In the genomic region with DNA sequence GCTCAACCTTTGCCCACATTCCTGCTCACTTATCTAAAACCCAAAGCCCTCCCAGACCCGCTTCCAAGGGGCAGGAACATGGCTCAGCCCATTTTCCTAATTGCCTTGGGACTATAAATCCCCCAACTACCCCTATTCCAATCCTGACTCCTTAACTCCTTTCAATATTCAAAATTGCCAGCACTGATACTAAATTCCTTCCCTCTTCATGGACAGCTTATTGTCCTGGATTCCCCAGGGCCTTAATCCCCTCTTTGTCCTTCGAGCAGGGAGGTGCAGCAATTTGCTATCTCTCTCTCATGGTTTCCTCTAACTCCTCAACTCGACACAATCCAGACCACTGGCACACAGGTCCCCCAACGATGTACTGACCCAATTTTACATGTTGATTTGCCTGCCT, we compare ENCODE assay signal across 25 cellular contexts.
DNase-seq lines count a peak whose midpoint lies in the region; ATAC-seq and TF ChIP-seq lines count a peak whose summit lies in the region.
"Had no signal": no experiment of that assay in that cellular context is flagged by ENCODE, and none has a peak within 500 bp of the region (broad histone marks: within the 10 kb centered on the region; RNA-seq: fewer than 3 reads in every experiment).

No MANE protein-coding gene starts in this region.

- no peaks in the 10 kb centered on the region for H3F3A ChIP-seq in GM23338 (replicated peaks; ENCODE audit: low read depth)

- DNase-seq in GM23338 (ENCODE audit: low spot score) = peak; percentile 32
- no peak for DNase-seq in Karpas-422
- DNase-seq in WTC11 (ENCODE audit: low spot score) = no peak
- no peak for DNase-seq in neural crest cell (ENCODE audit: low read depth, low spot score)
- DNase-seq in HT-29 (ENCODE audit: low spot score) = no peak
- DNase-seq in middle frontal gyrus (ENCODE audit: extremely low spot score, low spot score) = no peak
- DNase-seq in brain microvascular endothelial cell = no peak
- DNase-seq in COR-L47 (lab: John Stamatoyannopoulos, UW) = no peak
- DNase-seq: activated naive CD4-positive, alpha-beta T cell treated with anti-CD3 and anti-CD28 coated beads for 36 hours; activated T-cell treated with anti-CD3 and anti-CD28 coated beads, Interleukin-2, amount 50 U/mL, for 48 hours; CD4-positive, CD25-positive, alpha-beta regulatory T cell; dermis blood vessel endothelial cell; DMS153; GM23248; NCI-H1092 treated with DMSO at 0.1 percent for 48 hours; NCI-H2029 treated with DMSO at 0.1 percent for 48 hours; NCI-H446; NK-92 treated with Interleukin-12 subunit alpha and Interleukin-12 subunit beta, amount 100 ng/mL, for 24 hours; posterior cingulate gyrus; sigmoid colon; stimulated activated CD4-positive, alpha-beta T cell treated with anti-CD3 and anti-CD28 coated beads, Interleukin-15, amount 100 ng/mL, for 24 hours; stimulated activated CD8-positive, alpha-beta memory T cell treated with anti-CD3 and anti-CD28 coated beads, Interleukin-4, amount 100 ng/mL, for 48 hours; upper lobe of right lung had no signal

- no peaks in the 10 kb centered on the region for H3K9me3 ChIP-seq in Karpas-422 (ENCODE audit: low read length)
- H3K9me3 ChIP-seq: sigmoid colon, upper lobe of right lung had no signal

- H3K4me1 Mint-ChIP-seq in GM23338 (peaks cover 40% of the 10 kb centered on the region), WTC11 (peaks cover 45% of the 10 kb centered on the region), neural crest cell (peaks cover 68% of the 10 kb centered on the region)
- H3K4me1 Mint-ChIP-seq: nephron had no signal

- H4K20me1 ChIP-seq in GM23338 (replicated peaks; ENCODE audit: insufficient read depth) = no peaks in the 10 kb centered on the region; the same call in 1 of the 2 replicates
- H4K20me1 ChIP-seq in Karpas-422 (ENCODE audit: insufficient read depth, low read depth, low read length) = no peaks in the 10 kb centered on the region

- H3K27me3 Mint-ChIP-seq in GM23338 (ENCODE audit: insufficient read depth, low read depth, poor library complexity) = peaks cover 2% of the 10 kb centered on the region
- no peaks in the 10 kb centered on the region for H3K27me3 Mint-ChIP-seq in WTC11 (ENCODE audit: low read depth)
- no peaks in the 10 kb centered on the region for H3K27me3 Mint-ChIP-seq in neural crest cell (ENCODE audit: low read depth)
- H3K27me3 Mint-ChIP-seq: CD4-positive, CD25-positive, alpha-beta regulatory T cell had no signal

- H3K4me3 Mint-ChIP-seq in GM23338 = no peak overlapping the region
- H3K4me3 Mint-ChIP-seq in WTC11 = no peak overlapping the region
- H3K4me3 Mint-ChIP-seq in neural crest cell = no peak overlapping the region
- H3K4me3 Mint-ChIP-seq: activated naive CD4-positive, alpha-beta T cell treated with anti-CD3 and anti-CD28 coated beads for 36 hours; CD4-positive, CD25-positive, alpha-beta regulatory T cell; nephron had no signal

- H3K4me1 ChIP-seq in GM23338 (ENCODE audit: insufficient read depth) (peaks cover 32% of the 10 kb centered on the region), Karpas-422 (ENCODE audit: low read length) (peaks cover 38% of the 10 kb centered on the region)
- H3K4me1 ChIP-seq: sigmoid colon, upper lobe of right lung had no signal

- H3K36me3 Mint-ChIP-seq in GM23338 (ENCODE audit: low read depth) (no peaks in the 10 kb centered on the region; the same call in 2 of the 3 replicates), WTC11 (no peaks in the 10 kb centered on the region), neural crest cell (ENCODE audit: low read depth) (no peaks in the 10 kb centered on the region)

- in situ Hi-C loops in brain microvascular endothelial cell (cut with HindIII; ENCODE audit: low pct_ligation_motif_present, low sequenced_read_pairs) = no loop called here

- H3K79me2 ChIP-seq in GM23338 (replicated peaks; ENCODE audit: insufficient read depth) (no peaks in the 10 kb centered on the region), Karpas-422 (ENCODE audit: low read length) (peaks cover 19% of the 10 kb centered on the region)

- CTCF ChIA-PET in WTC11 (lab: Charles Lee) = interaction anchor here (0.9 to 1.0 kb wide), 2 partner anchors 425 to 667 kb away, joined by 3 to 4 read pairs; no protein-coding TSS in a partner anchor

- H3K4me3 ChIP-seq in GM23338 (no peak overlapping the region), Karpas-422 (ENCODE audit: low read length) (no peak overlapping the region), brain microvascular endothelial cell (ENCODE audit: low read depth, low read length) (no peak overlapping the region)
- H3K4me3 ChIP-seq: GM23248, sigmoid colon, upper lobe of right lung had no signal

- H3K4me2 ChIP-seq in GM23338 = peak overlapping the region; percentile 25; the same call in 1 of the 2 replicates
- H3K4me2 ChIP-seq in Karpas-422 (ENCODE audit: low read depth, low read length, poor library complexity, severe bottlenecking) = peak overlapping the region; percentile 43

- H2AFZ ChIP-seq in GM23338 (no peak overlapping the region), Karpas-422 (ENCODE audit: low read length) (no peak overlapping the region)
- H2AFZ ChIP-seq: GM23248 had no signal

- H3K9me2 ChIP-seq in GM23338 (ENCODE audit: insufficient read depth) = no peaks in the 10 kb centered on the region
- no peaks in the 10 kb centered on the region for H3K9me2 ChIP-seq in Karpas-422 (replicated peaks; ENCODE audit: insufficient read depth, low read length)

- H3K27ac ChIP-seq in GM23338 (ENCODE audit: low read depth) (no peak overlapping the region; the same call in 1 of the 2 replicates), Karpas-422 (ENCODE audit: low read length) (0 out of 2 replicates have a peak overlapping the region, but pooled peaks have one; percentile 38), brain microvascular endothelial cell (no peak overlapping the region)
- H3K27ac ChIP-seq: GM23248, sigmoid colon, upper lobe of right lung had no signal

- TF ChIP-seq CTCF in GM23338 (conservative IDR thresholded peaks at IDR 0.05; ENCODE audit: low read depth in 2 of 2) = no peak
- TF ChIP-seq CTCF in WTC11 (IDR thresholded peaks at IDR 0.05) = no peak
- no peak for TF ChIP-seq CTCF in neural crest cell (conservative IDR thresholded peaks at IDR 0.05)
- TF ChIP-seq CTCF in brain microvascular endothelial cell (IDR thresholded peaks at IDR 0.05; ENCODE audit: low read depth, low read length, missing control alignments) = no peak

- ATAC-seq in GM23338 (peak; percentile 74), WTC11 (peak; percentile 53)
- ATAC-seq: Panc1, upper lobe of right lung had no signal

- no peaks in the 10 kb centered on the region for H3K27me3 ChIP-seq in GM23338 (ENCODE audit: insufficient read depth)
- H3K27me3 ChIP-seq in Karpas-422 (ENCODE audit: low read length) = no peaks in the 10 kb centered on the region
- no peaks in the 10 kb centered on the region for H3K27me3 ChIP-seq in brain microvascular endothelial cell (replicated peaks)
- H3K27me3 ChIP-seq: sigmoid colon, upper lobe of right lung had no signal

- H3K9ac ChIP-seq in Karpas-422 (ENCODE audit: low read length) = no peak overlapping the region
- H3K9ac ChIP-seq: GM23248 had no signal

- H3K27ac Mint-ChIP-seq in GM23338 (peak overlapping the region; percentile 1; the same call in 1 of the 2 replicates), WTC11 (peak overlapping the region; percentile 42; the same call in 1 of the 2 replicates), neural crest cell (ENCODE audit: unreplicated experiment) (peak overlapping the region; percentile 65)
- H3K27ac Mint-ChIP-seq: activated naive CD4-positive, alpha-beta T cell treated with anti-CD3 and anti-CD28 coated beads for 36 hours; nephron had no signal

- H3K9me3 Mint-ChIP-seq in GM23338 = no peaks in the 10 kb centered on the region
- no peaks in the 10 kb centered on the region for H3K9me3 Mint-ChIP-seq in WTC11
- H3K9me3 Mint-ChIP-seq in neural crest cell = no peaks in the 10 kb centered on the region
- H3K9me3 Mint-ChIP-seq: activated naive CD4-positive, alpha-beta T cell treated with anti-CD3 and anti-CD28 coated beads for 36 hours; CD4-positive, CD25-positive, alpha-beta regulatory T cell; nephron had no signal

- POLR2A ChIA-PET in WTC11 (lab: Charles Lee) = no interaction called here

- H3K36me3 ChIP-seq in GM23338 (ENCODE audit: insufficient read depth) = no peaks in the 10 kb centered on the region
- H3K36me3 ChIP-seq in Karpas-422 (ENCODE audit: insufficient read depth, low read length) = peaks cover 23% of the 10 kb centered on the region; the same call in 1 of the 2 replicates
- H3K36me3 ChIP-seq in brain microvascular endothelial cell (replicated peaks) = peaks cover 7% of the 10 kb centered on the region

TF ChIP-seq in GM23338, 12 proteins besides CTCF, POLR2A, EP300 and RAD21 (continues in another document):
- TF ChIP-seq EZH2 (IDR thresholded peaks at IDR 0.05; ENCODE audit: low read depth, unreplicated experiment) (no peak), ZNF331 (CRISPR knock-in tag; IDR thresholded peaks at IDR 0.05; ENCODE audit: low read depth) (no peak), ETS1 (IDR thresholded peaks at IDR 0.05) (no peak), ZNF114 (CRISPR knock-in tag; IDR thresholded peaks at IDR 0.05) (no peak), EZH2phosphoT487 (IDR thresholded peaks at IDR 0.05; ENCODE audit: unreplicated experiment) (no peak)

TF ChIP-seq in WTC11, 78 proteins besides CTCF, POLR2A, EP300 and RAD21 (continues in another document):
- no peak for TF ChIP-seq ZNF425 (CRISPR knock-in tag; conservative IDR thresholded peaks at IDR 0.05)

Comparison
In these comparisons a context has a peak if more than half of its experiments do, and no peak if none do; other contexts are left out.
1. H3K27ac Mint-ChIP-seq: peak in every context shown above with its lines; median percentile 65 in neural crest cell; 42 in WTC11; 1 in GM23338.